ENCODE assay signal across 8 cellular contexts in the genomic region with DNA sequence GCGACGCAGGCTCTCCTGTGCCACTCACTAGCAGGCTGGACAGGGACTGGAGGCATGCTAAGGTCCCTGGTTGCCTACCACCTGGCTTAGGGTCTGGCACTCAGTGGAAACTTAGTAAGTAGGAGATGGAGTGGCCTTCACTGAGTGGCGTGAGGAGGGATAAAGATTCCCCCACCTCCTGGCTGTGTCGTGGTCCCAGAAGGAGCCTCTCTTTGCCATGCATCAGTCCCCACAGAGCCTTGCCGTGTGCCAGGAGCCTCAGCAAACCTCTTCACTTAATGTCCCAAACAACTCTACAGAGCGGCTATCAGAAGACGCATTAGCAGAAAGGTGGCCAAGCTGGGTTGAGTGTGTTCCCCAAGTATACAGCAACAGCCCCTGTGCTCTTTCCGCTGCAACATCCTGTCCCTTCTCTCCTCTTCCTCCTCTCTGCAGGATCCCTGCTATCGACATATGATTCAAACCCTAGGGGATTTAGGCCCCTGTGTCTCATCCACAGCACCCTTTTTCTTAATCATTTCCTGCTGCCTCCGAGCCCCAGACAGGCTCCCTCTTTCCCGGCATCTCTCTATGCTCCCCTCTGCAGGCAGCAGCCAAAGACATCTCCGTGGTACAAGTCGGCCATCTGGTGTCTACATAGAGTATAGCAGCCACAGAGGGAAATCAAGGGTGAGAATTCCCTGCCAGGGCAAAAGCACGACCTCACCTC.
A peak's percentile ranks its signal among the peaks of the same experiment; 100 is the strongest.
DNase-seq lines count a peak whose midpoint lies in the region; ATAC-seq and TF ChIP-seq lines count a peak whose summit lies in the region.

No MANE protein-coding gene starts in this region.

- no peaks in the 10 kb centered on the region for H3K9me3 ChIP-seq in RWPE2 (ENCODE audit: severe bottlenecking)

- no peaks in the 10 kb centered on the region for H3K27me3 ChIP-seq in RWPE2 (ENCODE audit: insufficient read depth, poor library complexity, severe bottlenecking)
- peaks cover 17% of the 10 kb centered on the region for H3K27me3 ChIP-seq in kidney epithelial cell (ENCODE audit: control insufficient read depth, insufficient read depth, low read length)

- peak; percentile 78 for ATAC-seq in RWPE2 (ENCODE audit: low read depth)
- no peak for ATAC-seq in GM21619 (IDR thresholded peaks at IDR 0.05; ENCODE audit: unreplicated experiment)
- ATAC-seq in HG03025 (IDR thresholded peaks at IDR 0.05; ENCODE audit: low FRiP score, unreplicated experiment): no peak

- no peaks in the 10 kb centered on the region for H3K36me3 ChIP-seq in RWPE2 (ENCODE audit: low read depth)
- no peaks in the 10 kb centered on the region for H3K36me3 ChIP-seq in kidney epithelial cell (ENCODE audit: control insufficient read depth, insufficient read depth, low read length)

- DNase-seq in EL (peak; percentile 87), HuH-7.5 (ENCODE audit: low spot score) (peak; percentile 86), RWPE2 (ENCODE audit: low spot score) (no peak), T47D (ENCODE audit: low read depth in 1 of 2, low spot score in 1 of 2) (peak; percentile 63 to 72), kidney epithelial cell (ENCODE audit: low read depth) (peak; percentile 12)
- peak; percentile 20 to 23 for DNase-seq in stimulated activated CD4-positive, alpha-beta T cell treated with anti-CD3 and anti-CD28 coated beads, Interleukin-4, amount 100 ng/mL, for 48 hours (ENCODE audit: low read depth in 2 of 2)

- no peaks in the 10 kb centered on the region for H3K4me1 ChIP-seq in RWPE2 (ENCODE audit: insufficient read depth, poor library complexity, severe bottlenecking)

- H3K4me3 ChIP-seq in RWPE2 (ENCODE audit: severe bottlenecking) (no peak overlapping the region), kidney epithelial cell (ENCODE audit: low read depth, low read length) (no peak overlapping the region)

- in situ Hi-C loops in T47D (cut with HindIII; ENCODE audit: low pct_unique_long_range_greater_than_20kb, low sequenced_read_pairs): no loop called here

- TF ChIP-seq CTCF in RWPE2 (IDR thresholded peaks at IDR 0.05; ENCODE audit: poor library complexity, severe bottlenecking): peak; percentile 86
- peak; percentile 88 for TF ChIP-seq CTCF in kidney epithelial cell (IDR thresholded peaks at IDR 0.05; ENCODE audit: insufficient read depth, low read length, poor library complexity, severe bottlenecking)

- no peak overlapping the region for H3K27ac ChIP-seq in RWPE2 (ENCODE audit: poor library complexity, severe bottlenecking)
